20 cellular contexts compared by ENCODE assay signal in genomic region chr15:89898146-89898545, GRCh38. TPM values are rescaled to one million over a fixed set of nuclear protein-coding genes. Genes with fewer than 3 reads are reported as not detected.
DNase-seq lines count a peak whose midpoint lies in the region; ATAC-seq and TF ChIP-seq lines count a peak whose summit lies in the region.
"Had no signal": no experiment of that assay in that cellular context is flagged by ENCODE, and none has a peak within 500 bp of the region (broad histone marks: within the 10 kb centered on the region; RNA-seq: fewer than 3 reads in every experiment).

No MANE protein-coding gene starts in this region.

- no peak overlapping the region for H2BK120ac ChIP-seq in mesendoderm (ENCODE audit: low read depth, low read length)

- H3K27ac ChIP-seq in Panc1 (ENCODE audit: low read length) (peak overlapping the region; percentile 30; the same call in 1 of the 2 replicates), mesendoderm (ENCODE audit: low read depth, low read length) (no peak overlapping the region), uterus (no peak overlapping the region), ovary (no peak overlapping the region), coronary artery (no peak overlapping the region)
- H3K27ac ChIP-seq: 22Rv1, GM23248, SJSA1 had no signal

- peak overlapping the region; percentile 9 for H3K27ac Mint-ChIP-seq in activated CD4-positive, alpha-beta T cell treated with anti-CD3 and anti-CD28 coated beads, Interleukin-2, amount 10 ng/mL, durations not matched to agents 24 days and 14 days
- H3K27ac Mint-ChIP-seq: CD8-positive, alpha-beta T cell; IgD-negative memory B cell had no signal

- H3K4me1 Mint-ChIP-seq in activated CD4-positive, alpha-beta T cell treated with anti-CD3 and anti-CD28 coated beads, Interleukin-2, amount 10 ng/mL, durations not matched to agents 24 days and 14 days: peaks cover 13% of the 10 kb centered on the region

- H3K9me3 ChIP-seq in Panc1 (ENCODE audit: control insufficient read depth, insufficient read depth, low read depth, low read length) (no peaks in the 10 kb centered on the region), uterus (no peaks in the 10 kb centered on the region), ovary (no peaks in the 10 kb centered on the region)
- H3K9me3 ChIP-seq: MG63, SJSA1 had no signal

- H3K9me3 Mint-ChIP-seq in activated CD4-positive, alpha-beta T cell treated with anti-CD3 and anti-CD28 coated beads, Interleukin-2, amount 10 ng/mL, durations not matched to agents 24 days and 14 days: no peaks in the 10 kb centered on the region
- H3K9me3 Mint-ChIP-seq: CD8-positive, alpha-beta T cell; IgD-negative memory B cell had no signal

- whole genome bisulfite sequencing in mesendoderm (ENCODE audit: extremely low coverage, insufficient coverage, low lambda C conversion rate): no CpG with 5 or more reads among the region's 2 CpGs
- 43 to 55% (median 54%) methylated on average over 2 of the region's 2 CpGs for WGBS in ovary, 3 donors

- in situ Hi-C loops in Panc1 (cut with HindIII; ENCODE audit: low pct_unique_long_range_greater_than_20kb, low sequenced_read_pairs): no loop called here

- POLR2A ChIA-PET in Panc1 (lab: Charles Lee): interaction anchor here (0.6 to 0.7 kb wide), 2 partner anchors 190 to 204 kb away, joined by 4 to 5 read pairs; partner anchors contain the start of gene IDH2

- no peak overlapping the region for H2BK5ac ChIP-seq in mesendoderm (ENCODE audit: low read length)

- no peak overlapping the region for H4K5ac ChIP-seq in mesendoderm (ENCODE audit: low read length)

- TF ChIP-seq CTCF in Panc1 (IDR thresholded peaks at IDR 0.05) (no peak), uterus (IDR thresholded peaks at IDR 0.05) (no peak), ovary (IDR thresholded peaks at IDR 0.05) (no peak), coronary artery (IDR thresholded peaks at IDR 0.05) (no peak)

- no TSS peak for BruUV-seq in Panc1 (replicated peaks; lab: Mats Ljungman, UMichigan)

- H3K18ac ChIP-seq in mesendoderm (ENCODE audit: low read length): no peak overlapping the region

- H3K4me3 ChIP-seq in Panc1 (ENCODE audit: low read depth in 2 of 2, low read length in 2 of 2) (no peak overlapping the region), mesendoderm (ENCODE audit: low read length) (no peak overlapping the region), uterus (no peak overlapping the region), ovary (no peak overlapping the region), coronary artery (no peak overlapping the region)
- H3K4me3 ChIP-seq: GM23248, MG63, SJSA1 had no signal

- H2AK5ac ChIP-seq in mesendoderm (ENCODE audit: low read length): no peak overlapping the region

- H3K36me3 Mint-ChIP-seq in activated CD4-positive, alpha-beta T cell treated with anti-CD3 and anti-CD28 coated beads, Interleukin-2, amount 10 ng/mL, durations not matched to agents 24 days and 14 days (ENCODE audit: low read depth): no peaks in the 10 kb centered on the region
- H3K36me3 Mint-ChIP-seq: IgD-negative memory B cell had no signal

- H3K9ac ChIP-seq in mesendoderm (ENCODE audit: low read length): no peak overlapping the region
- H3K9ac ChIP-seq: GM23248 had no signal

- peaks cover under 1% of the 10 kb centered on the region for H3K79me2 ChIP-seq in mesendoderm (ENCODE audit: control insufficient read depth, insufficient read depth, low read length)

- H3K27me3 ChIP-seq in Panc1 (ENCODE audit: control insufficient read depth, insufficient read depth, low read length) (no peaks in the 10 kb centered on the region), mesendoderm (ENCODE audit: insufficient read depth, low read length, poor library complexity) (no peaks in the 10 kb centered on the region), uterus (no peaks in the 10 kb centered on the region), ovary (no peaks in the 10 kb centered on the region)
- H3K27me3 ChIP-seq: MG63, SJSA1 had no signal

- no peak overlapping the region for H3K4me2 ChIP-seq in mesendoderm (ENCODE audit: low read length)

- H3K4me1 ChIP-seq in Panc1 (ENCODE audit: control insufficient read depth, insufficient read depth, low read length) (peaks cover 8% of the 10 kb centered on the region; the same call in 1 of the 2 replicates), mesendoderm (ENCODE audit: control insufficient read depth, low read depth, low read length) (no peaks in the 10 kb centered on the region), uterus (no peaks in the 10 kb centered on the region), ovary (ENCODE audit: insufficient read depth) (no peaks in the 10 kb centered on the region)
- H3K4me1 ChIP-seq: SJSA1 had no signal

- H4K8ac ChIP-seq in mesendoderm (ENCODE audit: low read depth, low read length): no peak overlapping the region

- TF ChIP-seq POLR2A in uterus (IDR thresholded peaks at IDR 0.05) (no peak), ovary (IDR thresholded peaks at IDR 0.05) (no peak)

- no peak overlapping the region for H3K4me3 Mint-ChIP-seq in activated CD4-positive, alpha-beta T cell treated with anti-CD3 and anti-CD28 coated beads, Interleukin-2, amount 10 ng/mL, durations not matched to agents 24 days and 14 days
- H3K4me3 Mint-ChIP-seq: CD8-positive, alpha-beta T cell had no signal

- H3K23ac ChIP-seq in mesendoderm (ENCODE audit: low read length): no peak overlapping the region

- CTCF ChIA-PET in Panc1 (lab: Charles Lee): interaction anchor here (0.6 to 1.8 kb wide), 11 partner anchors 20 to 333 kb away, joined by 3 to 10 read pairs (median 4); no protein-coding TSS in a partner anchor

- peaks cover 4% of the 10 kb centered on the region; the same call in 1 of the 2 replicates for H3K36me3 ChIP-seq in Panc1 (ENCODE audit: control insufficient read depth, insufficient read depth, low read length)
- H3K36me3 ChIP-seq in mesendoderm (ENCODE audit: control insufficient read depth, insufficient read depth, low read length): no peaks in the 10 kb centered on the region
- H3K36me3 ChIP-seq in uterus: no peaks in the 10 kb centered on the region
- no peaks in the 10 kb centered on the region for H3K36me3 ChIP-seq in ovary

- ATAC-seq in Panc1: no peak
- no peak for ATAC-seq in HG02840 (IDR thresholded peaks at IDR 0.05; ENCODE audit: low FRiP score, unreplicated experiment)
- ATAC-seq: Right ventricle myocardium inferior had no signal

- H3K4ac ChIP-seq in mesendoderm (ENCODE audit: low read depth, low read length): no peak overlapping the region

- no peak for DNase-seq in activated CD4-positive, alpha-beta T cell treated with anti-CD3 and anti-CD28 coated beads, Interleukin-2, amount 10 ng/mL, durations not matched to agents 24 days and 14 days
- no peak for DNase-seq in activated CD4-positive, alpha-beta T cell treated with anti-CD3 and anti-CD28 coated beads, Interleukin-2, amount 50 U/mL, for 4 hours
- DNase-seq in Panc1 (ENCODE audit: low read depth, low spot score): no peak
- DNase-seq in mesendoderm: peak; percentile 20
- no peak for DNase-seq in uterus
- DNase-seq in ovary: no peak
- DNase-seq in coronary artery (ENCODE audit: low spot score): no peak
- DNase-seq: C1 segment of cervical spinal cord; NCI-H1048; NCI-H1436 treated with DMSO at 0.1 percent for 48 hours; NCI-H1930; NK-92 treated with Interleukin-12 subunit alpha and Interleukin-12 subunit beta, amount 100 ng/mL, for 24 hours had no signal

- TF ChIP-seq EP300 in ovary (IDR thresholded peaks at IDR 0.05): no peak

- peaks cover 2% of the 10 kb centered on the region for H3K27me3 Mint-ChIP-seq in activated CD4-positive, alpha-beta T cell treated with anti-CD3 and anti-CD28 coated beads, Interleukin-2, amount 10 ng/mL, durations not matched to agents 24 days and 14 days
- H3K27me3 Mint-ChIP-seq: IgD-negative memory B cell had no signal

- intact Hi-C loops in activated CD4-positive, alpha-beta T cell treated with anti-CD3 and anti-CD28 coated beads, Interleukin-2, amount 10 ng/mL, durations not matched to agents 24 days and 14 days (cut with micrococcal nuclease): loop anchor here (1.0 to 10.0 kb wide), 3 partner anchors 173 to 937 kb away; partner anchors contain the start of genes CIB1 and GDPGP1
- intact Hi-C loops in Panc1 (cut with micrococcal nuclease; ENCODE audit: unreplicated experiment): loop anchor here (2.0 to 5.0 kb wide), 2 partner anchors 73 to 174 kb away; no protein-coding TSS in a partner anchor
- intact Hi-C loops in uterus (cut with DNase I; ENCODE audit: low total_unique reads): loop anchor here (10.0 kb wide), 1 partner anchor 177 kb away; no protein-coding TSS in a partner anchor
- intact Hi-C loops in ovary (cut with DNase I): loop anchor here in 3 of 4 donors (10.0 kb wide), 3 partner anchors 167 to 327 kb away; no protein-coding TSS in a partner anchor

- peaks cover 2% of the 10 kb centered on the region for H3K79me1 ChIP-seq in mesendoderm (ENCODE audit: low read length)

- H2BK15ac ChIP-seq in mesendoderm (replicated peaks; ENCODE audit: low read depth): no peak overlapping the region

- no peak overlapping the region for H3K56ac ChIP-seq in mesendoderm (ENCODE audit: low read length)

RNA-seq across cellular contexts. Expression of gene AP3S2, which starts 4.4 kb away (rescaled TPM):
- total RNA-seq in activated CD4-positive, alpha-beta T cell treated with anti-CD3 and anti-CD28 coated beads, Interleukin-2, amount 10 ng/mL, durations not matched to agents 24 days and 14 days: 20.3 and 20.6 TPM in 2 replicates
- 24.6 TPM for total RNA-seq in Panc1 (2021; ENCODE audit: unreplicated experiment)
- 10.6 TPM for polyA plus RNA-seq in Panc1 (2012; ENCODE audit: insufficient read length)
- 21.4 TPM for polyA plus RNA-seq in mesendoderm (2013, experiment 1 of 2)
- 21.9 TPM for polyA plus RNA-seq in mesendoderm (2013, experiment 2 of 2)
- total RNA-seq in uterus: 10 to 100 TPM; 17.4 to 70.6 (median 35.9) TPM
- 10 to 100 TPM; 15.3 to 40.2 (median 30.7) TPM for total RNA-seq in ovary
- 10 to 100 TPM; 17.5 to 57.1 TPM for polyA plus RNA-seq in ovary

RNA-seq across cellular contexts. Expression of gene ARPIN, which starts 14.6 kb away (rescaled TPM):
- total RNA-seq in activated CD4-positive, alpha-beta T cell treated with anti-CD3 and anti-CD28 coated beads, Interleukin-2, amount 10 ng/mL, durations not matched to agents 24 days and 14 days: not detected in 2 replicates
- total RNA-seq in Panc1 (2021; ENCODE audit: unreplicated experiment): 6.3 TPM
- polyA plus RNA-seq in Panc1 (2012; ENCODE audit: insufficient read length): 6.0 TPM
- 1.3 TPM for polyA plus RNA-seq in mesendoderm (2013, experiment 1 of 2)
- 1.4 TPM for polyA plus RNA-seq in mesendoderm (2013, experiment 2 of 2)
- 10 to 100 TPM in 3 of 4 donors, 1 to 10 TPM in 1; 8.2 to 32.8 (median 20.7) TPM for total RNA-seq in uterus
- 10 to 100 TPM; 14.2 to 36.5 (median 30.8) TPM for total RNA-seq in ovary
- 10 to 100 TPM; 17.0 to 28.3 TPM for polyA plus RNA-seq in ovary
- total RNA-seq: CD8-positive, alpha-beta T cell had no signal
- polyA plus RNA-seq: IgD-negative memory B cell had no signal
